Comparison of ENCODE assay signal across 20 cellular contexts in genomic region chr3:31142139-31142538, GRCh38.
"Had no signal": no experiment of that assay in that cellular context is flagged by ENCODE, and none has a peak within 500 bp of the region (broad histone marks: within the 10 kb centered on the region; RNA-seq: fewer than 3 reads in every experiment).

No MANE protein-coding gene starts in this region.

- ATAC-seq: effector memory CD8-positive, alpha-beta T cell; gastrocnemius medialis; heart left ventricle; naive thymus-derived CD8-positive, alpha-beta T cell had no signal

- H3K36me3 ChIP-seq: ascending aorta, breast epithelium, gastrocnemius medialis, heart left ventricle, left ventricle myocardium inferior, neutrophil, right atrium auricular region, tibial nerve had no signal

- DNase-seq: activated CD4-positive, alpha-beta T cell treated with anti-CD3 and anti-CD28 coated beads, Interleukin-2, amount 50 U/mL, for 4 hours; activated CD4-positive, CD25-positive, alpha-beta regulatory T cell treated with anti-CD3 and anti-CD28 coated beads, Interleukin-2, amount 50 U/mL, for 72 hours; activated naive CD4-positive, alpha-beta T cell treated with anti-CD3 and anti-CD28 coated beads, Interleukin-2, amount 10 ng/mL, durations not matched to agents 7 days and 5 days; cerebellar nuclear complex; effector memory CD8-positive, alpha-beta T cell; gastrocnemius medialis; heart left ventricle; islet precursor cell; left ventricle myocardium inferior; naive thymus-derived CD8-positive, alpha-beta T cell; stimulated activated CD4-positive, alpha-beta T cell treated with anti-CD3 and anti-CD28 coated beads, Interleukin-15, amount 100 ng/mL, for 24 hours; stimulated activated CD4-positive, alpha-beta T cell treated with anti-CD3 and anti-CD28 coated beads, Interleukin-4, amount 100 ng/mL, for 1 hour; stimulated activated naive CD4-positive, alpha-beta T cell; T-helper 9 cell had no signal

- H3K9me3 ChIP-seq: gastrocnemius medialis, neutrophil, right atrium auricular region had no signal

- H3K4me3 ChIP-seq: ascending aorta, breast epithelium, gastrocnemius medialis, heart left ventricle, left ventricle myocardium inferior, right atrium auricular region, skin epidermis, tibial nerve had no signal

- H3K4me1 ChIP-seq: ascending aorta, breast epithelium, gastrocnemius medialis, heart left ventricle, left ventricle myocardium inferior, right atrium auricular region, tibial nerve had no signal

- H3K27ac ChIP-seq: ascending aorta, breast epithelium, gastrocnemius medialis, heart left ventricle, left ventricle myocardium inferior, neutrophil, right atrium auricular region, skin epidermis, tibial nerve had no signal

- H3K27me3 ChIP-seq: ascending aorta, breast epithelium, gastrocnemius medialis, heart left ventricle, neutrophil, right atrium auricular region, tibial nerve had no signal
